ENCODE assay signal across 22 cellular contexts in the genomic region with DNA sequence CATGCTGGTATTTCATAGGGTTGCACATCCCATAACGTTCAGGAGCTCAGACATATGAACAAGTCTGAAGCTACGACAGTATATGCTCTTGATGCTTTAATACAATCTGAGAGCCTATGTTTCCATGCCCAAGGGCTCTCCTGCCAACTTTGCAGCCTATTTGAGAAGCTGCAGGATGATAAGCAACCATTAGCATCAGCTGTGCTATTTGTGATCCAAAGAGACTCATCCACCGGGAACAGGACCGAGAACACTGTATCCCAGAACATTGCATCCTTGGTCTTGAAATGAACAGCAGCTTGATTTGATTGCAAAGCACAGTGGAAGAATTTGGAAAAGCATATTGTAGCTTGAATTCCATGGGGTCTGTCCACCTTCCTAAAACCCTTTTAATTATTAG.
"Had no signal": no experiment of that assay in that cellular context is flagged by ENCODE, and none has a peak within 500 bp of the region (broad histone marks: within the 10 kb centered on the region; RNA-seq: fewer than 3 reads in every experiment).

No MANE protein-coding gene starts in this region.

- DNase-seq: activated CD4-positive, alpha-beta memory T cell treated with anti-CD3 and anti-CD28 coated beads for 36 hours; activated CD4-positive, alpha-beta T cell treated with anti-CD3 and anti-CD28 coated beads, Interleukin-2, amount 10 ng/mL, durations not matched to agents 7 days and 5 days; activated CD4-positive, CD25-positive, alpha-beta regulatory T cell; activated CD8-positive, alpha-beta memory T cell treated with anti-CD3 and anti-CD28 coated beads for 24 hours; activated effector memory CD4-positive, alpha-beta T cell treated with anti-CD3 and anti-CD28 coated beads, Interleukin-2, amount 50 U/mL, for 16 hours; activated naive CD4-positive, alpha-beta T cell treated with anti-CD3 and anti-CD28 coated beads for 36 hours; activated T-cell treated with anti-CD3 and anti-CD28 coated beads, Interleukin-2, amount 50 U/mL, for 4 hours; brain microvascular endothelial cell; NCI-H1092; NCI-H1417; NCI-H1930; NCI-H2107; NCI-H2171 treated with DMSO at 0.1 percent for 48 hours; NCI-H226; NCI-H510A; NCI-H526 treated with DMSO at 0.1 percent for 48 hours; NCI-H82; SHP77; SW 1271; T-helper 17 cell; T1000 had no signal

- ATAC-seq: activated T-cell treated with anti-CD3 and anti-CD28 coated beads, Interleukin-2, amount 50 U/mL, for 4 hours; SK-N-SH treated with all-trans-retinoic acid at 6 μM for 48 hours; T-helper 17 cell had no signal
